Comparison of ENCODE assay signal across 34 cellular contexts in the genomic region with DNA sequence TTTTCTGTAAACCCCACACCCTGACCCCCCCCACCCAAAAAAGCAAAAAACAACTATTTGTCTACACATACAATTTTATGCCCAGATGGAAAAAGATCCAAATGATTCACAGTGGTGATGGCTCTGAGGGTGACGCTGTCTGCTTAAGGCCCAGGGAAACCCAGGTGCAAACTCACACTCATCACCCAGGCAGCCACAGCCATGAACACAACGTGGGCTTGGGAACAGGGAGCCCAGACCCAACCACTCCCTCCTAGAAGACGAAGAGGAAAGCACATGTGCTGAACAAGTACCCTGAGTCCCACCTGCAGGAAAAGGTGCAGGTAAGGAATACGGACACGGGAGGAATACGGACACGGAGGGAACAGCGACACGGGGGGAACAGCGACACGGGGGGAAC. TPM values are rescaled to one million over a fixed set of nuclear protein-coding genes. Genes with fewer than 3 reads are reported as not detected.
"Had no signal": no experiment of that assay in that cellular context is flagged by ENCODE, and none has a peak within 500 bp of the region (broad histone marks: within the 10 kb centered on the region; RNA-seq: fewer than 3 reads in every experiment).

No MANE protein-coding gene starts in this region.

- H2AFZ ChIP-seq: hepatocyte, neural progenitor cell had no signal

- H3K27me3 ChIP-seq: hepatocyte, ovary, right lobe of liver had no signal

- H3K27me3 Mint-ChIP-seq: naive thymus-derived CD8-positive, alpha-beta T cell; progenitor cell of endocrine pancreas; stimulated activated memory B cell treated with anti-CD40 and anti-IgM and Interleukin-4, amounts not matched to agents 10 μg/mL and 1 μg/mL and 100 μg/mL, for 72 hours; stimulated activated naive CD8-positive, alpha-beta T cell treated with anti-CD3 and anti-CD28 coated beads, Interleukin-15, amount 100 ng/mL, for 72 hours; type B pancreatic cell had no signal

- H3K4me3 ChIP-seq: hepatocyte, left ventricle myocardium inferior, lung, mucosa of descending colon, neural progenitor cell, ovary, right atrium auricular region, right lobe of liver, smooth muscle cell, tibial nerve, uterus had no signal

- H3K27ac ChIP-seq: hepatocyte, left ventricle myocardium inferior, neural progenitor cell, neutrophil, ovary, right atrium auricular region, right lobe of liver, tibial nerve, uterus had no signal

- H3K27ac Mint-ChIP-seq: progenitor cell of endocrine pancreas; stimulated activated memory B cell treated with anti-CD40 and anti-IgM and Interleukin-4, amounts not matched to agents 10 μg/mL and 1 μg/mL and 100 μg/mL, for 72 hours; type B pancreatic cell had no signal

- DNase-seq: islet precursor cell; left ventricle myocardium inferior; midbrain; mucosa of descending colon; naive thymus-derived CD8-positive, alpha-beta T cell; occipital lobe; ovary; right lobe of liver; stimulated activated CD4-positive, alpha-beta T cell treated with anti-CD3 and anti-CD28 coated beads, Interleukin-1b, Interleukin-23, amount 100 ng/mL, for 48 hours; stimulated activated CD4-positive, alpha-beta T cell treated with anti-CD3 and anti-CD28 coated beads, Interleukin-2, amount 100 ng/mL, for 48 hours; stimulated activated CD4-positive, alpha-beta T cell treated with anti-CD3 and anti-CD28 coated beads, Interleukin-4, amount 100 ng/mL, for 4 hours; stimulated activated CD8-positive, alpha-beta memory T cell treated with anti-CD3 and anti-CD28 coated beads, Interleukin-4, amount 100 ng/mL, for 48 hours; stimulated activated naive CD4-positive, alpha-beta T cell treated with Interleukin-2 at 50 U/mL for 16 hours; stimulated activated naive CD8-positive, alpha-beta T cell treated with anti-CD3 and anti-CD28 coated beads, Interleukin-15, amount 100 ng/mL, for 72 hours; substantia nigra; uterus had no signal

- H3K9me3 Mint-ChIP-seq: naive thymus-derived CD8-positive, alpha-beta T cell; nephron; neural progenitor cell; stimulated activated memory B cell treated with anti-CD40 and anti-IgM and Interleukin-4, amounts not matched to agents 10 μg/mL and 1 μg/mL and 100 μg/mL, for 72 hours; stimulated activated naive CD8-positive, alpha-beta T cell treated with anti-CD3 and anti-CD28 coated beads, Interleukin-15, amount 100 ng/mL, for 72 hours; type B pancreatic cell had no signal

- H3K4me2 ChIP-seq: hepatocyte, neural progenitor cell, smooth muscle cell had no signal

- H3K79me2 ChIP-seq: hepatocyte had no signal

- H3K4me3 Mint-ChIP-seq: naive thymus-derived CD8-positive, alpha-beta T cell; nephron; neural progenitor cell; stimulated activated memory B cell treated with anti-CD40 and anti-IgM and Interleukin-4, amounts not matched to agents 10 μg/mL and 1 μg/mL and 100 μg/mL, for 72 hours; stimulated activated naive CD8-positive, alpha-beta T cell treated with anti-CD3 and anti-CD28 coated beads, Interleukin-15, amount 100 ng/mL, for 72 hours; type B pancreatic cell had no signal

- ATAC-seq: mucosa of descending colon; naive thymus-derived CD8-positive, alpha-beta T cell; right lobe of liver; stimulated activated memory B cell treated with anti-CD40 and anti-IgM and Interleukin-4, amounts not matched to agents 10 μg/mL and 1 μg/mL and 100 μg/mL, for 72 hours; stimulated activated naive CD8-positive, alpha-beta T cell treated with anti-CD3 and anti-CD28 coated beads, Interleukin-15, amount 100 ng/mL, for 72 hours had no signal

- H3K9ac ChIP-seq: neural progenitor cell had no signal

- H3K4me1 Mint-ChIP-seq: nephron, neural progenitor cell had no signal

- H3K4me1 ChIP-seq: neural progenitor cell had no signal

- H3K9me3 ChIP-seq: left ventricle myocardium inferior, mucosa of descending colon, neutrophil, ovary, right atrium auricular region, right lobe of liver, tibial nerve, uterus had no signal

- H3K36me3 ChIP-seq: neural progenitor cell, ovary, uterus had no signal

RNA-seq across cellular contexts. Expression of gene HBQ1, which starts 5.4 kb away (rescaled TPM):
- total RNA-seq: hepatocyte; left ventricle myocardium inferior; mesenteric fat pad; mucosa of descending colon; naive thymus-derived CD8-positive, alpha-beta T cell; ovary; renal cortical epithelial cell; smooth muscle cell; tibial nerve; ureter had no signal

RNA-seq across cellular contexts. Expression of gene HBA1, which starts 9.2 kb away (rescaled TPM):
- total RNA-seq: hepatocyte; kidney epithelial cell; naive thymus-derived CD8-positive, alpha-beta T cell; progenitor cell of endocrine pancreas; pulmonary artery endothelial cell; renal cortical epithelial cell; smooth muscle cell had no signal

RNA-seq across cellular contexts. Expression of gene HBA2, which starts 13.0 kb away (rescaled TPM):
- total RNA-seq: hepatocyte; kidney epithelial cell; naive thymus-derived CD8-positive, alpha-beta T cell; progenitor cell of endocrine pancreas; pulmonary artery endothelial cell; renal cortical epithelial cell; smooth muscle cell had no signal

RNA-seq across cellular contexts. Expression of gene HBM, which starts 19.9 kb away (rescaled TPM):
- total RNA-seq: hepatocyte; kidney epithelial cell; left ventricle myocardium inferior; lower leg skin; mesenteric fat pad; mucosa of descending colon; naive thymus-derived CD8-positive, alpha-beta T cell; progenitor cell of endocrine pancreas; pulmonary artery endothelial cell; renal cortical epithelial cell; smooth muscle cell; ureter had no signal

RNA-seq across cellular contexts. Expression of gene HBZ, which starts 33.2 kb away (rescaled TPM):
- total RNA-seq: hepatocyte; kidney epithelial cell; left ventricle myocardium inferior; lower leg skin; mesenteric fat pad; naive thymus-derived CD8-positive, alpha-beta T cell; progenitor cell of endocrine pancreas; pulmonary artery endothelial cell; renal cortical epithelial cell; right atrium auricular region; smooth muscle cell; temporal lobe; tibial nerve; ureter had no signal
